In genomic region chrX:29478336-29479069, GRCh38 we compare ENCODE assay signal across 8 cellular contexts.
A peak's percentile ranks its signal among the peaks of the same experiment; 100 is the strongest.
DNase-seq lines count a peak whose midpoint lies in the region; ATAC-seq and TF ChIP-seq lines count a peak whose summit lies in the region.

No MANE protein-coding gene starts in this region.

- H3K27ac Mint-ChIP-seq in stimulated activated naive B cell treated with anti-CD40 and anti-IgM and Interleukin-4, amounts not matched to agents 10 μg/mL and 1 μg/mL and 100 μg/mL, for 72 hours = no peak overlapping the region

- no peak overlapping the region for H3K27ac ChIP-seq in esophagus muscularis mucosa (replicated peaks in 1 of 4)

- ATAC-seq in GM19324 (IDR thresholded peaks at IDR 0.05; ENCODE audit: low FRiP score, unreplicated experiment) (peak; percentile 84), HG03103 (IDR thresholded peaks at IDR 0.05; ENCODE audit: low read depth, unreplicated experiment) (peak; percentile 77)
- ATAC-seq in stimulated activated naive B cell treated with anti-CD40 and anti-IgM and Interleukin-4, amounts not matched to agents 10 μg/mL and 1 μg/mL and 100 μg/mL, for 72 hours (replicated peaks) = peak; percentile 64 to 88

- H3K4me1 ChIP-seq in esophagus muscularis mucosa = no peaks in the 10 kb centered on the region

- H3K9me3 Mint-ChIP-seq in stimulated activated naive B cell treated with anti-CD40 and anti-IgM and Interleukin-4, amounts not matched to agents 10 μg/mL and 1 μg/mL and 100 μg/mL, for 72 hours = peaks cover 0 to 1% of the 10 kb centered on the region in 2 donors

- no peak for TF ChIP-seq POLR2A in esophagus muscularis mucosa (IDR thresholded peaks at IDR 0.05; ENCODE audit: low read depth)

- DNase-seq in Daoy (ENCODE audit: low read depth) (peak; percentile 4), NOMO-1 (lab: John Stamatoyannopoulos, UW; ENCODE audit: unreplicated experiment in 2 of 2) (peak; percentile 15 to 21), esophagus muscularis mucosa (ENCODE audit: extremely low spot score) (no peak), activated gamma-delta T cell (lab: John Stamatoyannopoulos, UW) (no peak)
- DNase-seq in stimulated activated naive B cell treated with anti-CD40 and anti-IgM and Interleukin-4, amounts not matched to agents 10 μg/mL and 1 μg/mL and 100 μg/mL, for 72 hours = peak; percentile 1
- no peak for DNase-seq in activated CD8-positive, alpha-beta memory T cell treated with anti-CD3 and anti-CD28 coated beads, Interleukin-2, amount 50 U/mL, for 48 hours

- H3K36me3 ChIP-seq in esophagus muscularis mucosa = no peaks in the 10 kb centered on the region

- H3K4me3 ChIP-seq in esophagus muscularis mucosa = no peak overlapping the region

- intact Hi-C loops in esophagus muscularis mucosa (cut with DNase I) = no loop called here

- H3K4me1 Mint-ChIP-seq in stimulated activated naive B cell treated with anti-CD40 and anti-IgM and Interleukin-4, amounts not matched to agents 10 μg/mL and 1 μg/mL and 100 μg/mL, for 72 hours = peaks cover 4 to 16% of the 10 kb centered on the region in 2 donors

- H3K9me3 ChIP-seq in esophagus muscularis mucosa = no peaks in the 10 kb centered on the region

- H3K36me3 Mint-ChIP-seq in stimulated activated naive B cell treated with anti-CD40 and anti-IgM and Interleukin-4, amounts not matched to agents 10 μg/mL and 1 μg/mL and 100 μg/mL, for 72 hours = no peaks in the 10 kb centered on the region

- peak; percentile 33 to 52 (median 35) for TF ChIP-seq CTCF in esophagus muscularis mucosa (IDR thresholded peaks at IDR 0.05)

- peaks cover 0 to 6% of the 10 kb centered on the region in 2 donors for H3K27me3 Mint-ChIP-seq in stimulated activated naive B cell treated with anti-CD40 and anti-IgM and Interleukin-4, amounts not matched to agents 10 μg/mL and 1 μg/mL and 100 μg/mL, for 72 hours

- peak overlapping the region; percentile 57 to 62 for H3K4me3 Mint-ChIP-seq in stimulated activated naive B cell treated with anti-CD40 and anti-IgM and Interleukin-4, amounts not matched to agents 10 μg/mL and 1 μg/mL and 100 μg/mL, for 72 hours

- H3K27me3 ChIP-seq in esophagus muscularis mucosa = no peaks in the 10 kb centered on the region

- WGBS in esophagus muscularis mucosa = 52% methylated on average over 10 of the region's 10 CpGs

- TF ChIP-seq EP300 in esophagus muscularis mucosa (IDR thresholded peaks at IDR 0.05) = no peak

Comparison
In these comparisons a context has a peak if more than half of its experiments do, and no peak if none do; other contexts are left out.
1. DNase-seq: peak in Daoy (single experiment), NOMO-1 (2 of 2) and stimulated activated naive B cell treated with anti-CD40 and anti-IgM and Interleukin-4, amounts not matched to agents 10 μg/mL and 1 μg/mL and 100 μg/mL, for 72 hours (single experiment); none in esophagus muscularis mucosa (single experiment), activated CD8-positive, alpha-beta memory T cell treated with anti-CD3 and anti-CD28 coated beads, Interleukin-2, amount 50 U/mL, for 48 hours (single experiment) and activated gamma-delta T cell (single experiment).
2. Peak in every context shown above with its lines, with median percentiles within 50 percentile points of each other: ATAC-seq.